26 cellular contexts compared by ENCODE assay signal in the genomic region with DNA sequence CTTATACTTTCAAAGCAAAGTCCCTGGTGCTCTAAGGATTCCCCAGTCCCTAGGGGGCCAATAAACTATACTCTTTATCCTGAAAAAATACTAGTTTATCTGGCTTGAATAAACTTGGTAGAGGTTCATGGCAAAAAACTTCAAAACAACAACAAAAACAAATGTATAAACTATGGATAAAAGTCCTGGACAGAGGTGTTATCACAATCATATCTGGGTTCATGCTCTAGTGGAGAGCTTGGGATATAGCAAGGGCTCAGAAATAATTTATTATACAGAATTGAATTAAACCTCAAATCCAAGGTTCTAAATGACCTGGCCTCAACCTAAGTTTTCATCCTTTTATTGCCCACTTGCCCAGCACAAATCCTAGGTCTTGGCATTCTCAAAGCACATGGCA.
A peak's percentile ranks its signal among the peaks of the same experiment; 100 is the strongest.
DNase-seq lines count a peak whose midpoint lies in the region; ATAC-seq and TF ChIP-seq lines count a peak whose summit lies in the region.
"Had no signal": no experiment of that assay in that cellular context is flagged by ENCODE, and none has a peak within 500 bp of the region (broad histone marks: within the 10 kb centered on the region; RNA-seq: fewer than 3 reads in every experiment).

No MANE protein-coding gene starts in this region.

- no peaks in the 10 kb centered on the region for H3K36me3 Mint-ChIP-seq in endothelial cell (ENCODE audit: low read depth, unreplicated experiment)
- no peaks in the 10 kb centered on the region for H3K36me3 Mint-ChIP-seq in activated T-cell treated with anti-CD3 and anti-CD28 coated beads, Interleukin-2, amount 50 U/mL, for 72 hours (ENCODE audit: insufficient read depth in 2 of 2)
- H3K36me3 Mint-ChIP-seq in activated T-helper 2 cell treated with anti-CD3 and anti-CD28 coated beads, Interferon-gamma antibody, Interleukin-2, Interleukin-4, amounts not matched to agents 10 μg/mL and 5 μg/mL and 100 μg/mL, durations not matched to agents 14 hours and 24 hours and 36 hours (ENCODE audit: low read depth), result no peaks in the 10 kb centered on the region
- H3K36me3 Mint-ChIP-seq: CD4-positive, alpha-beta memory T cell had no signal

- DNase-seq in OCI-LY7 (ENCODE audit: low spot score), result no peak
- no peak for DNase-seq in endothelial cell (ENCODE audit: low spot score)
- no peak for DNase-seq in retinal pigment epithelial cell (ENCODE audit: low read depth)
- no peak for DNase-seq in activated T-cell treated with anti-CD3 and anti-CD28 coated beads, Interleukin-2, amount 50 U/mL, for 72 hours
- no peak for DNase-seq in NCI-H774 (lab: John Stamatoyannopoulos, UW)
- DNase-seq in activated T-helper 2 cell treated with anti-CD3 and anti-CD28 coated beads, Interferon-gamma antibody, Interleukin-2, Interleukin-4, amounts not matched to agents 10 μg/mL and 5 μg/mL and 100 μg/mL, durations not matched to agents 14 hours and 24 hours and 36 hours (ENCODE audit: low spot score), result no peak
- DNase-seq: AML-193; C1 segment of cervical spinal cord; Caco-2; CD4-positive, alpha-beta memory T cell; DMS79 treated with DMSO at 0.1 percent for 48 hours; GF-D8; Karpas-422; NCI-H1092; NCI-H1436 treated with DMSO at 0.1 percent for 48 hours; NCI-H187 treated with DMSO at 0.1 percent for 48 hours; NCI-H2171 treated with DMSO at 0.1 percent for 48 hours; NCI-H345; NCI-H510A treated with DMSO at 0.1 percent for 48 hours; NCI-H748 treated with DMSO at 0.1 percent for 48 hours; PC-3 had no signal

- intact Hi-C loops in OCI-LY7 (cut with micrococcal nuclease; ENCODE audit: unreplicated experiment), result no loop called here
- intact Hi-C loops in activated T-helper 2 cell treated with anti-CD3 and anti-CD28 coated beads, Interferon-gamma antibody, Interleukin-2, Interleukin-4, amounts not matched to agents 10 μg/mL and 5 μg/mL and 100 μg/mL, durations not matched to agents 14 hours and 24 hours and 36 hours (cut with micrococcal nuclease), result no loop called here

- no peak overlapping the region for H3K4me2 ChIP-seq in OCI-LY7 (ENCODE audit: low read length)
- H3K4me2 ChIP-seq: A549 had no signal

- no peak for TF ChIP-seq EP300 in gastroesophageal sphincter (IDR thresholded peaks at IDR 0.05)

- no peaks in the 10 kb centered on the region for H4K20me1 ChIP-seq in OCI-LY7 (ENCODE audit: insufficient read depth, low read length)

- no peaks in the 10 kb centered on the region for H3K4me1 ChIP-seq in OCI-LY7 (ENCODE audit: insufficient read depth, low read length, poor library complexity, severe bottlenecking)
- no peaks in the 10 kb centered on the region for H3K4me1 ChIP-seq in gastroesophageal sphincter
- H3K4me1 ChIP-seq: A549, Caco-2, SJSA1 had no signal

- no peaks in the 10 kb centered on the region for H3K4me1 Mint-ChIP-seq in endothelial cell (ENCODE audit: unreplicated experiment)
- H3K4me1 Mint-ChIP-seq in activated T-cell treated with anti-CD3 and anti-CD28 coated beads, Interleukin-2, amount 50 U/mL, for 72 hours (ENCODE audit: low read depth), result no peaks in the 10 kb centered on the region
- H3K4me1 Mint-ChIP-seq in activated T-helper 2 cell treated with anti-CD3 and anti-CD28 coated beads, Interferon-gamma antibody, Interleukin-2, Interleukin-4, amounts not matched to agents 10 μg/mL and 5 μg/mL and 100 μg/mL, durations not matched to agents 14 hours and 24 hours and 36 hours (ENCODE audit: low read depth), result no peaks in the 10 kb centered on the region
- H3K4me1 Mint-ChIP-seq: CD4-positive, alpha-beta memory T cell had no signal

- no peaks in the 10 kb centered on the region for H3K79me2 ChIP-seq in OCI-LY7 (ENCODE audit: insufficient read depth, low read depth, low read length)

- H3K4me3 ChIP-seq in OCI-LY7 (ENCODE audit: low read depth, low read length, poor library complexity, severe bottlenecking) (no peak overlapping the region), retinal pigment epithelial cell (ENCODE audit: low read length) (no peak overlapping the region), gastroesophageal sphincter (no peak overlapping the region)
- H3K4me3 ChIP-seq: A549, SJSA1 had no signal

- no peak overlapping the region for H3K4me3 Mint-ChIP-seq in endothelial cell (ENCODE audit: unreplicated experiment)
- no peak overlapping the region for H3K4me3 Mint-ChIP-seq in activated T-cell treated with anti-CD3 and anti-CD28 coated beads, Interleukin-2, amount 50 U/mL, for 72 hours
- no peak overlapping the region for H3K4me3 Mint-ChIP-seq in activated T-helper 2 cell treated with anti-CD3 and anti-CD28 coated beads, Interferon-gamma antibody, Interleukin-2, Interleukin-4, amounts not matched to agents 10 μg/mL and 5 μg/mL and 100 μg/mL, durations not matched to agents 14 hours and 24 hours and 36 hours (ENCODE audit: low read depth)
- H3K4me3 Mint-ChIP-seq: CD4-positive, alpha-beta memory T cell had no signal

- peaks cover 7% of the 10 kb centered on the region for H3K27me3 ChIP-seq in gastroesophageal sphincter
- H3K27me3 ChIP-seq: SJSA1 had no signal

- no peaks in the 10 kb centered on the region for H3K9me2 ChIP-seq in OCI-LY7 (ENCODE audit: insufficient read depth, low read length)

- ATAC-seq in activated T-cell treated with anti-CD3 and anti-CD28 coated beads, Interleukin-2, amount 50 U/mL, for 72 hours (replicated peaks in 1 of 2), result no peak
- ATAC-seq in gastroesophageal sphincter, result no peak
- ATAC-seq: A549, HepG2, PC-3, Right ventricle myocardium inferior had no signal

- POLR2A ChIA-PET in OCI-LY7 (lab: Charles Lee), result no interaction called here

- peaks cover 5% of the 10 kb centered on the region for H3K27me3 Mint-ChIP-seq in endothelial cell (ENCODE audit: unreplicated experiment)
- H3K27me3 Mint-ChIP-seq in activated T-cell treated with anti-CD3 and anti-CD28 coated beads, Interleukin-2, amount 50 U/mL, for 72 hours (ENCODE audit: low read depth), result no peaks in the 10 kb centered on the region
- no peaks in the 10 kb centered on the region for H3K27me3 Mint-ChIP-seq in activated T-helper 2 cell treated with anti-CD3 and anti-CD28 coated beads, Interferon-gamma antibody, Interleukin-2, Interleukin-4, amounts not matched to agents 10 μg/mL and 5 μg/mL and 100 μg/mL, durations not matched to agents 14 hours and 24 hours and 36 hours (ENCODE audit: low read depth)

- no peaks in the 10 kb centered on the region for H3K9me3 ChIP-seq in OCI-LY7 (ENCODE audit: low read length)
- H3K9me3 ChIP-seq in gastroesophageal sphincter, result no peaks in the 10 kb centered on the region
- H3K9me3 ChIP-seq: A549, Caco-2, SJSA1 had no signal

- no TSS peak for BruUV-seq in OCI-LY7 (replicated peaks; lab: Mats Ljungman, UMichigan)

- H3K27ac ChIP-seq in OCI-LY7 (ENCODE audit: low read depth, low read length, poor library complexity, severe bottlenecking) (no peak overlapping the region), gastroesophageal sphincter (no peak overlapping the region)
- H3K27ac ChIP-seq: A549, SJSA1 had no signal

- TF ChIP-seq CTCF in OCI-LY7 (conservative IDR thresholded peaks at IDR 0.05; ENCODE audit: low read length), result 0 out of 2 replicates have a peak, but pooled peaks have one; percentile 29
- TF ChIP-seq CTCF in endothelial cell (IDR thresholded peaks at IDR 0.05; ENCODE audit: unreplicated experiment), result peak; percentile 27
- peak; percentile 33 for TF ChIP-seq CTCF in retinal pigment epithelial cell (conservative IDR thresholded peaks at IDR 0.05; ENCODE audit: low read depth, low read length)
- TF ChIP-seq CTCF in gastroesophageal sphincter (IDR thresholded peaks at IDR 0.05), result no peak

- H3K9me3 Mint-ChIP-seq in endothelial cell (ENCODE audit: unreplicated experiment), result no peaks in the 10 kb centered on the region
- no peaks in the 10 kb centered on the region for H3K9me3 Mint-ChIP-seq in activated T-cell treated with anti-CD3 and anti-CD28 coated beads, Interleukin-2, amount 50 U/mL, for 72 hours
- H3K9me3 Mint-ChIP-seq in activated T-helper 2 cell treated with anti-CD3 and anti-CD28 coated beads, Interferon-gamma antibody, Interleukin-2, Interleukin-4, amounts not matched to agents 10 μg/mL and 5 μg/mL and 100 μg/mL, durations not matched to agents 14 hours and 24 hours and 36 hours, result no peaks in the 10 kb centered on the region

- CTCF ChIA-PET in OCI-LY7 (lab: Charles Lee; ENCODE audit: unreplicated experiment), result no interaction called here

- no peak for TF ChIP-seq POLR2A in gastroesophageal sphincter (IDR thresholded peaks at IDR 0.05)

- no peaks in the 10 kb centered on the region for H3K36me3 ChIP-seq in OCI-LY7 (ENCODE audit: insufficient read depth, low read length)
- H3K36me3 ChIP-seq in gastroesophageal sphincter, result no peaks in the 10 kb centered on the region
- H3K36me3 ChIP-seq: SJSA1 had no signal

- no peak overlapping the region for H2AFZ ChIP-seq in OCI-LY7 (ENCODE audit: low read length)

- no peak overlapping the region for H3K27ac Mint-ChIP-seq in endothelial cell (ENCODE audit: unreplicated experiment)
- no peak overlapping the region for H3K27ac Mint-ChIP-seq in activated T-cell treated with anti-CD3 and anti-CD28 coated beads, Interleukin-2, amount 50 U/mL, for 72 hours
- H3K27ac Mint-ChIP-seq in activated T-helper 2 cell treated with anti-CD3 and anti-CD28 coated beads, Interferon-gamma antibody, Interleukin-2, Interleukin-4, amounts not matched to agents 10 μg/mL and 5 μg/mL and 100 μg/mL, durations not matched to agents 14 hours and 24 hours and 36 hours, result no peak overlapping the region
- H3K27ac Mint-ChIP-seq: CD4-positive, alpha-beta memory T cell had no signal

Comparison
In these comparisons a context has a peak if more than half of its experiments do, and no peak if none do; other contexts are left out.
1. CTCF ChIP-seq: peak in OCI-LY7 (single experiment), endothelial cell (single experiment) and retinal pigment epithelial cell (single experiment); none in gastroesophageal sphincter (0 of 4).